ENCODE assay signal across 10 cellular contexts in the genomic region with DNA sequence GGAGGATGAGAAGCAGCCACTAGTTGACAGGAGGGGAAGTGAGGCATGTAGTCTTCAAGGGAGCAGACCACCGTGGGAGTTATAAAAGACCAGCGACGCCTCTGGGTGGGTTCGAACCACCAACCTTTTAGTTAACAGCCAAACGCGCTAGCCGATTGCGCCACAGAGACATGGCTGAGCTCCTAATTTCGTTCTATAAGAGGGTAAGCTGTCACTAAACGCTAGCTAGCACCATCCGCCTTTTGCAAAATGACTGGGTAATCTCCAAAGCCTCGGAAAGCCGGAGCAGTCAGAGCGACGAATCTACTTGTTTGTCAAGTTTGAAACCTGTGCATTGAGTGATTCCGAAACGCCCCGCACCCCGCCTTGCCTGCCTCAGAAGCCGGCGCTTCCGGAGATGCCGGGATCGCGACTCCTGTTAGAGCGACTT. TPM values are rescaled to one million over a fixed set of nuclear protein-coding genes. Genes with fewer than 3 reads are reported as not detected.
DNase-seq lines count a peak whose midpoint lies in the region; ATAC-seq and TF ChIP-seq lines count a peak whose summit lies in the region.
"Not testable (repeated sequence)": the region's sequence is repeated elsewhere in the genome, so short reads cannot be mapped to it uniquely, and the experiment has no call there.
"Had no signal": no experiment of that assay in that cellular context is flagged by ENCODE, and none has a peak within 500 bp of the region (broad histone marks: within the 10 kb centered on the region; RNA-seq: fewer than 3 reads in every experiment).

No MANE protein-coding gene starts in this region.

- H3K9me3 Mint-ChIP-seq in activated naive CD4-positive, alpha-beta T cell treated with anti-CD3 and anti-CD28 coated beads, Interleukin-2, amount 50 U/mL, for 24 hours = not testable (repeated sequence)

- not testable (repeated sequence) for H3K27ac ChIP-seq in fibroblast of lung (ENCODE audit: insufficient read depth, low read length); lung (ENCODE audit: low read depth in 1 of 2, low read length in 1 of 2); suprapubic skin

- H3K4me2 ChIP-seq in fibroblast of lung (ENCODE audit: extremely low read depth, insufficient read depth, low read length) = not testable (repeated sequence)

- not testable (repeated sequence) for H3K4me1 Mint-ChIP-seq in activated naive CD4-positive, alpha-beta T cell treated with anti-CD3 and anti-CD28 coated beads, Interleukin-2, amount 50 U/mL, for 24 hours

- not testable (repeated sequence) for TF ChIP-seq CTCF in GM12865 (IDR thresholded peaks at IDR 0.05; ENCODE audit: insufficient read depth, low read depth, low read length, missing control alignments); fibroblast of lung (conservative IDR thresholded peaks at IDR 0.05 in 1 of 2, IDR thresholded peaks at IDR 0.05 in 1 of 2; ENCODE audit: low read depth in 1 of 2, low read length in 2 of 2); lung (IDR thresholded peaks at IDR 0.05; ENCODE audit: control extremely low read depth, extremely low read depth); suprapubic skin (IDR thresholded peaks at IDR 0.05)

- peak overlapping the region; percentile 49 for H3K4me3 Mint-ChIP-seq in activated naive CD4-positive, alpha-beta T cell treated with anti-CD3 and anti-CD28 coated beads, Interleukin-2, amount 50 U/mL, for 24 hours

- TF ChIP-seq POLR2A in suprapubic skin (IDR thresholded peaks at IDR 0.05) = not testable (repeated sequence)

- H2AFZ ChIP-seq in fibroblast of lung (ENCODE audit: low read length) = not testable (repeated sequence)

- H3K4me3 ChIP-seq in GM12865 (ENCODE audit: low read depth, low read length); lung: not testable (repeated sequence)
- peak overlapping the region in 1 of 4 experiments; percentile 34 for H3K4me3 ChIP-seq in fibroblast of lung (replicated peaks in 1 of 4; ENCODE audit: control extremely low read depth in 1 of 4, insufficient read depth in 1 of 4, low read depth in 3 of 4, low read length in 4 of 4)
- H3K4me3 ChIP-seq in suprapubic skin = peak overlapping the region; percentile 27

- not testable (repeated sequence) for H3K9ac ChIP-seq in fibroblast of lung (ENCODE audit: insufficient read depth, low read length)

- H3K27me3 Mint-ChIP-seq in activated naive CD4-positive, alpha-beta T cell treated with anti-CD3 and anti-CD28 coated beads, Interleukin-2, amount 50 U/mL, for 24 hours = not testable (repeated sequence)

- not testable (repeated sequence) for H3K27me3 ChIP-seq in fibroblast of lung (ENCODE audit: control insufficient read depth, insufficient read depth, low read length); lung (ENCODE audit: control insufficient read depth, insufficient read depth); suprapubic skin

- H4K20me1 ChIP-seq in fibroblast of lung (ENCODE audit: control insufficient read depth, extremely low read depth, insufficient read depth, low read length) = not testable (repeated sequence)

- not testable (repeated sequence) for H3K79me2 ChIP-seq in fibroblast of lung (ENCODE audit: control insufficient read depth, insufficient read depth, low read length)

- not testable (repeated sequence) for ATAC-seq in lung (ENCODE audit: insufficient read depth, low FRiP score)

- TF ChIP-seq EP300 in suprapubic skin (IDR thresholded peaks at IDR 0.05) = not testable (repeated sequence)

- 6 to 8% methylated on average over 26 of the region's 26 CpGs for WGBS in lung, 2 donors
- WGBS in suprapubic skin = 9% methylated on average over 23 of the region's 26 CpGs

- peak overlapping the region; percentile 72 for H3K27ac Mint-ChIP-seq in activated naive CD4-positive, alpha-beta T cell treated with anti-CD3 and anti-CD28 coated beads, Interleukin-2, amount 50 U/mL, for 24 hours

- H3K36me3 ChIP-seq in fibroblast of lung (ENCODE audit: control insufficient read depth, insufficient read depth, low read length); lung (ENCODE audit: control insufficient read depth in 2 of 2, insufficient read depth in 2 of 2, low read length in 2 of 2); suprapubic skin: not testable (repeated sequence)

- DNase-seq in GM12865 (ENCODE audit: low read depth) (peak; percentile 81), NCI-H2227 treated with DMSO at 0.1 percent for 48 hours (lab: John Stamatoyannopoulos, UW) (peak; percentile 51), fibroblast of lung (ENCODE audit: low read depth in 2 of 2) (peak; percentile 0 to 18), lung (ENCODE audit: low spot score) (peak; percentile 36)
- peak; percentile 81 for DNase-seq in activated CD4-positive, alpha-beta T cell treated with anti-CD3 and anti-CD28 coated beads for 48 hours
- peak; percentile 46 for DNase-seq in stimulated activated CD4-positive, alpha-beta T cell treated with anti-CD3 and anti-CD28 coated beads, Interleukin-12 subunit alpha, Interleukin-12 subunit beta, amount 100 ng/mL, for 4 hours
- not testable (repeated sequence) for DNase-seq in suprapubic skin (ENCODE audit: low spot score in 2 of 2)

- not testable (repeated sequence) for H3K9me3 ChIP-seq in fibroblast of lung (ENCODE audit: control insufficient read depth, insufficient read depth, low read depth, low read length); lung (ENCODE audit: control insufficient read depth in 2 of 2, insufficient read depth in 1 of 2, low read length in 1 of 2); suprapubic skin

- H3K4me1 ChIP-seq in fibroblast of lung (ENCODE audit: control insufficient read depth, extremely low read depth, insufficient read depth, low read length); lung (ENCODE audit: control insufficient read depth in 2 of 2, insufficient read depth in 2 of 2, low read length in 2 of 2); suprapubic skin: not testable (repeated sequence)

- not testable (repeated sequence) for H3K36me3 Mint-ChIP-seq in activated naive CD4-positive, alpha-beta T cell treated with anti-CD3 and anti-CD28 coated beads, Interleukin-2, amount 50 U/mL, for 24 hours

RNA-seq across cellular contexts. Expression of gene FCGR1A, which starts 42.3 kb away (rescaled TPM):
- total RNA-seq in fibroblast of lung (not detected in 2 replicates), lung (10 to 100 TPM; 11.5 to 25.8 TPM), suprapubic skin (not detected)
- polyA plus RNA-seq in fibroblast of lung (not detected in 2 replicates), lung (10 to 100 TPM; 78.0 to 94.4 TPM)
- not detected in 2 replicates for polyA plus RNA-seq in fibroblast of lung (2012)
- not detected in 2 replicates for polyA minus RNA-seq in fibroblast of lung (ENCODE audit: low replicate concordance)
- total RNA-seq: Caco-2, osteocyte had no signal

Comparison
In these comparisons a context has a peak if more than half of its experiments do, and no peak if none do; other contexts are left out.
1. RNA of gene FCGR1A, which starts 42.3 kb away (total RNA-seq): 11.5 to 25.8 TPM in lung; not detected in fibroblast of lung and not detected in suprapubic skin; every median in the first group is over 4 times any median in the second.